8 cellular contexts compared by ENCODE assay signal in genomic region chr10:133159950-133160812, GRCh38. TPM values are rescaled to one million over a fixed set of nuclear protein-coding genes. Genes with fewer than 3 reads are reported as not detected.
DNase-seq lines count a peak whose midpoint lies in the region; ATAC-seq and TF ChIP-seq lines count a peak whose summit lies in the region.

KNDC1 (plus strand) TSS chr10:133160219; CDS start chr10:133160468, 249 bp downstream.

- no peaks in the 10 kb centered on the region for H3K36me3 ChIP-seq in left ventricle myocardium inferior

- H3K4me1 ChIP-seq in left ventricle myocardium inferior, result peaks cover 15% of the 10 kb centered on the region

- no peaks in the 10 kb centered on the region for H3K4me1 Mint-ChIP-seq in activated CD4-positive, alpha-beta T cell treated with anti-CD3 and anti-CD28 coated beads, Interleukin-2, amount 10 ng/mL, durations not matched to agents 24 days and 14 days
- no peaks in the 10 kb centered on the region for H3K4me1 Mint-ChIP-seq in activated T-cell treated with anti-CD3 and anti-CD28 coated beads, Interleukin-2, amount 50 U/mL, for 4 hours (ENCODE audit: low read depth)

- peak; percentile 46 to 73 for ATAC-seq in activated T-cell treated with anti-CD3 and anti-CD28 coated beads, Interleukin-2, amount 50 U/mL, for 4 hours

- intact Hi-C loops in activated CD4-positive, alpha-beta T cell treated with anti-CD3 and anti-CD28 coated beads, Interleukin-2, amount 10 ng/mL, durations not matched to agents 24 days and 14 days (cut with micrococcal nuclease), result no loop called here
- intact Hi-C loops in left ventricle myocardium inferior (cut with micrococcal nuclease), result no loop called here

- no peak within 1 kb of the TSS for H3K27ac Mint-ChIP-seq in activated CD4-positive, alpha-beta T cell treated with anti-CD3 and anti-CD28 coated beads, Interleukin-2, amount 10 ng/mL, durations not matched to agents 24 days and 14 days

- no peaks in the 10 kb centered on the region for H3K9me3 ChIP-seq in left ventricle myocardium inferior (replicated peaks)

- H3K4me3 ChIP-seq in left ventricle myocardium inferior, result peak within 1 kb of the TSS; percentile 63

- peaks cover 6% of the 10 kb centered on the region for H3K27me3 Mint-ChIP-seq in activated CD4-positive, alpha-beta T cell treated with anti-CD3 and anti-CD28 coated beads, Interleukin-2, amount 10 ng/mL, durations not matched to agents 24 days and 14 days
- peaks cover 22% of the 10 kb centered on the region for H3K27me3 Mint-ChIP-seq in activated T-cell treated with anti-CD3 and anti-CD28 coated beads, Interleukin-2, amount 50 U/mL, for 4 hours (ENCODE audit: low read depth)

- no peak for TF ChIP-seq CTCF in left ventricle myocardium inferior (IDR thresholded peaks at IDR 0.05; ENCODE audit: borderline replicate concordance)

- no peaks in the 10 kb centered on the region for H3K9me3 Mint-ChIP-seq in activated CD4-positive, alpha-beta T cell treated with anti-CD3 and anti-CD28 coated beads, Interleukin-2, amount 10 ng/mL, durations not matched to agents 24 days and 14 days
- no peaks in the 10 kb centered on the region for H3K9me3 Mint-ChIP-seq in activated T-cell treated with anti-CD3 and anti-CD28 coated beads, Interleukin-2, amount 50 U/mL, for 4 hours

- H3K27me3 ChIP-seq in left ventricle myocardium inferior (ENCODE audit: low read depth), result peaks cover 77% of the 10 kb centered on the region

- no peaks in the 10 kb centered on the region for H3K36me3 Mint-ChIP-seq in activated CD4-positive, alpha-beta T cell treated with anti-CD3 and anti-CD28 coated beads, Interleukin-2, amount 10 ng/mL, durations not matched to agents 24 days and 14 days (ENCODE audit: low read depth)
- no peaks in the 10 kb centered on the region for H3K36me3 Mint-ChIP-seq in activated T-cell treated with anti-CD3 and anti-CD28 coated beads, Interleukin-2, amount 50 U/mL, for 4 hours (ENCODE audit: insufficient read depth)

- DNase-seq in activated CD4-positive, alpha-beta T cell treated with anti-CD3 and anti-CD28 coated beads, Interleukin-2, amount 10 ng/mL, durations not matched to agents 24 days and 14 days, result peak; percentile 80
- no peak for DNase-seq in activated CD4-positive, alpha-beta T cell treated with anti-CD3 and anti-CD28 coated beads, Interleukin-2, amount 50 U/mL, for 4 hours
- DNase-seq in activated T-cell treated with anti-CD3 and anti-CD28 coated beads, Interleukin-2, amount 50 U/mL, for 4 hours, result no peak
- DNase-seq in left ventricle myocardium inferior (no peak), retina (peak; percentile 56), inferior parietal cortex (ENCODE audit: extremely low spot score) (no peak), MV-4-11 (lab: John Stamatoyannopoulos, UW) (no peak)
- DNase-seq in stimulated activated CD8-positive, alpha-beta memory T cell treated with anti-CD3 and anti-CD28 coated beads, Interleukin-4, amount 100 ng/mL, for 48 hours, result no peak

- H3K4me3 Mint-ChIP-seq in activated CD4-positive, alpha-beta T cell treated with anti-CD3 and anti-CD28 coated beads, Interleukin-2, amount 10 ng/mL, durations not matched to agents 24 days and 14 days, result peak within 1 kb of the TSS; percentile 34
- peak within 1 kb of the TSS; percentile 43 for H3K4me3 Mint-ChIP-seq in activated T-cell treated with anti-CD3 and anti-CD28 coated beads, Interleukin-2, amount 50 U/mL, for 4 hours

- H3K27ac ChIP-seq in left ventricle myocardium inferior (replicated peaks), result no peak within 1 kb of the TSS

RNA-seq across cellular contexts. Expression of gene KNDC1, which starts in this region (rescaled TPM):
- total RNA-seq in activated CD4-positive, alpha-beta T cell treated with anti-CD3 and anti-CD28 coated beads, Interleukin-2, amount 10 ng/mL, durations not matched to agents 24 days and 14 days, result 0.19 and 0.21 TPM in 2 replicates
- under 1 TPM in 1 of 3 donors, not detected in 2; 0.05 TPM for total RNA-seq in activated T-cell treated with anti-CD3 and anti-CD28 coated beads, Interleukin-2, amount 50 U/mL, for 4 hours
- total RNA-seq in left ventricle myocardium inferior, result 0.11 TPM

Comparison
In these comparisons a context has a peak if more than half of its experiments do, and no peak if none do; other contexts are left out.
1. Peak in DNase-seq in activated CD4-positive, alpha-beta T cell treated with anti-CD3 and anti-CD28 coated beads, Interleukin-2, amount 10 ng/mL, durations not matched to agents 24 days and 14 days; RNA of the gene not detected or under 1 TPM.
2. Peak in ATAC-seq in activated T-cell treated with anti-CD3 and anti-CD28 coated beads, Interleukin-2, amount 50 U/mL, for 4 hours; RNA of the gene not detected or under 1 TPM.